15 cellular contexts compared by ENCODE assay signal in genomic region chr19:35408284-35409171, GRCh38. TPM values are rescaled to one million over a fixed set of nuclear protein-coding genes. Genes with fewer than 3 reads are reported as not detected.
DNase-seq lines count a peak whose midpoint lies in the region; ATAC-seq and TF ChIP-seq lines count a peak whose summit lies in the region.
"Had no signal": no experiment of that assay in that cellular context is flagged by ENCODE, and none has a peak within 500 bp of the region (broad histone marks: within the 10 kb centered on the region; RNA-seq: fewer than 3 reads in every experiment).

No MANE protein-coding gene starts in this region.

- H3K4me1 ChIP-seq in left lung (no peaks in the 10 kb centered on the region), colonic mucosa (no peaks in the 10 kb centered on the region)
- H3K4me1 ChIP-seq: prostate gland had no signal

- peaks cover 9% of the 10 kb centered on the region for H3K27me3 Mint-ChIP-seq in memory B cell

- no peaks in the 10 kb centered on the region for H3K9me3 ChIP-seq in left lung
- H3K9me3 ChIP-seq in colonic mucosa = no peaks in the 10 kb centered on the region
- H3K9me3 ChIP-seq: MG63, prostate gland had no signal

- no peak overlapping the region for H3K27ac Mint-ChIP-seq in memory B cell

- peak; percentile 9 to 16 for DNase-seq in memory B cell (ENCODE audit: low spot score in 2 of 2)
- no peak for DNase-seq in H7
- DNase-seq in left lung = no peak
- DNase-seq in colonic mucosa = no peak
- no peak for DNase-seq in NK-92 (lab: John Stamatoyannopoulos, UW; ENCODE audit: unreplicated experiment)
- DNase-seq: CD4-positive, CD25-positive, alpha-beta regulatory T cell; MG63; NCI-H226; stimulated activated CD4-positive, alpha-beta T cell treated with anti-CD3 and anti-CD28 coated beads, Interleukin-1b, Interleukin-23, amount 100 ng/mL, for 48 hours; stimulated activated naive CD4-positive, alpha-beta T cell had no signal

- TF ChIP-seq CTCF in left lung (IDR thresholded peaks at IDR 0.05) = no peak
- TF ChIP-seq CTCF in colonic mucosa (IDR thresholded peaks at IDR 0.05) = no peak

- no peaks in the 10 kb centered on the region for H3K27me3 ChIP-seq in H7 (ENCODE audit: control insufficient read depth, insufficient read depth, low read length)
- peaks cover 0 to 21% of the 10 kb centered on the region in 2 donors for H3K27me3 ChIP-seq in left lung
- H3K27me3 ChIP-seq in colonic mucosa = no peaks in the 10 kb centered on the region

- H3K27ac ChIP-seq in left lung = no peak overlapping the region
- H3K27ac ChIP-seq in colonic mucosa = no peak overlapping the region
- H3K27ac ChIP-seq: prostate gland had no signal

- H3K4me1 Mint-ChIP-seq in memory B cell = peaks cover 7% of the 10 kb centered on the region
- H3K4me1 Mint-ChIP-seq: CD4-positive, CD25-positive, alpha-beta regulatory T cell had no signal

- H3K36me3 ChIP-seq in H7 (replicated peaks; ENCODE audit: control insufficient read depth, insufficient read depth, low read length) (no peaks in the 10 kb centered on the region), left lung (no peaks in the 10 kb centered on the region), colonic mucosa (no peaks in the 10 kb centered on the region)
- H3K36me3 ChIP-seq: MG63, prostate gland had no signal

- no peaks in the 10 kb centered on the region for H3K9me3 Mint-ChIP-seq in memory B cell
- H3K9me3 Mint-ChIP-seq: CD4-positive, CD25-positive, alpha-beta regulatory T cell had no signal

- H3K4me3 ChIP-seq in H7 (ENCODE audit: insufficient read depth, low read depth, low read length) (no peak overlapping the region), left lung (no peak overlapping the region), colonic mucosa (no peak overlapping the region)
- H3K4me3 ChIP-seq: MG63, prostate gland had no signal

- ATAC-seq in GM18511 (IDR thresholded peaks at IDR 0.05; ENCODE audit: unreplicated experiment) (peak; percentile 78), GM21447 (IDR thresholded peaks at IDR 0.05; ENCODE audit: unreplicated experiment) (peak; percentile 72), HG03159 (IDR thresholded peaks at IDR 0.05; ENCODE audit: unreplicated experiment) (peak; percentile 76), memory B cell (ENCODE audit: low read depth) (peak; percentile 99), left lung (no peak)

- H3K9ac ChIP-seq in colonic mucosa (ENCODE audit: low read depth in 2 of 2, low read length in 2 of 2) = no peak overlapping the region

- no peak overlapping the region for H3K4me3 Mint-ChIP-seq in memory B cell
- H3K4me3 Mint-ChIP-seq: CD4-positive, CD25-positive, alpha-beta regulatory T cell had no signal

- H3K36me3 Mint-ChIP-seq in memory B cell = no peaks in the 10 kb centered on the region
- H3K36me3 Mint-ChIP-seq: CD4-positive, CD25-positive, alpha-beta regulatory T cell had no signal

- intact Hi-C loops in left lung (cut with DNase I) = no loop called here
- intact Hi-C loops in colonic mucosa (cut with DNase I) = no loop called here

RNA-seq across cellular contexts. Expression of gene GPR42, which starts 37.7 kb away (rescaled TPM):
- not detected in 2 replicates for total RNA-seq in H7 (2014; rRNA removed; shearing (Covaris generic))
- total RNA-seq in left lung (not detected), colonic mucosa (not detected)
- total RNA-seq: CD4-positive, CD25-positive, alpha-beta regulatory T cell; H1; prostate gland had no signal

RNA-seq across cellular contexts. Expression of gene FFAR2, which starts 39.5 kb away (rescaled TPM):
- total RNA-seq in H7 (2014; rRNA removed; shearing (Covaris generic)) = not detected in 2 replicates
- 10 to 100 TPM in 1 of 2 donors, under 1 TPM in 1; 0.85 to 26.6 TPM for total RNA-seq in left lung
- under 1 TPM; 0.22 to 0.82 TPM for total RNA-seq in colonic mucosa
- total RNA-seq: CD4-positive, CD25-positive, alpha-beta regulatory T cell; H1 had no signal

RNA-seq across cellular contexts. Expression of gene FFAR3, which starts 50.3 kb away (rescaled TPM):
- not detected in 2 replicates for total RNA-seq in H7 (2014; rRNA removed; shearing (Covaris generic))
- total RNA-seq in left lung (1 to 10 TPM in 1 of 2 donors, not detected in 1; 1.6 TPM), colonic mucosa (under 1 TPM in 1 of 2 donors, not detected in 1; 0.27 TPM)
- total RNA-seq: H1 had no signal

Comparison
In these comparisons a context has a peak if more than half of its experiments do, and no peak if none do; other contexts are left out.
1. DNase-seq: peak in memory B cell (2 of 2); none in H7 (single experiment), left lung (0 of 2), colonic mucosa (single experiment) and NK-92 (single experiment).